In genomic region chr18:64167408-64167807, GRCh38 we compare ENCODE assay signal across 37 cellular contexts. TPM values are rescaled to one million over a fixed set of nuclear protein-coding genes. Genes with fewer than 3 reads are reported as not detected.
"Had no signal": no experiment of that assay in that cellular context is flagged by ENCODE, and none has a peak within 500 bp of the region (broad histone marks: within the 10 kb centered on the region; RNA-seq: fewer than 3 reads in every experiment).

No MANE protein-coding gene starts in this region.

- ATAC-seq: activated CD4-positive, alpha-beta T cell treated with anti-CD3 and anti-CD28 coated beads for 36 hours; activated CD4-positive, CD25-positive, alpha-beta regulatory T cell treated with anti-CD3 and anti-CD28 coated beads, Interleukin-2, amount 50 U/mL, for 24 hours; activated CD8-positive, alpha-beta memory T cell treated with anti-CD3 and anti-CD28 coated beads, Interleukin-2, amount 10 ng/mL, durations not matched to agents 7 days and 5 days; activated naive CD8-positive, alpha-beta T cell treated with anti-CD3 and anti-CD28 coated beads, Interleukin-2, amount 50 U/mL, for 24 hours; PC-3 had no signal

- H3K4me1 ChIP-seq: Peyer's patch, SJSA1 had no signal

- H3K4me1 Mint-ChIP-seq: activated CD4-positive, alpha-beta T cell treated with anti-CD3 and anti-CD28 coated beads for 36 hours; activated CD4-positive, alpha-beta T cell treated with anti-CD3 and anti-CD28 coated beads, Interleukin-2, amount 10 ng/mL, durations not matched to agents 7 days and 5 days; activated CD8-positive, alpha-beta memory T cell treated with anti-CD3 and anti-CD28 coated beads, Interleukin-2, amount 10 ng/mL, durations not matched to agents 7 days and 5 days; activated naive CD4-positive, alpha-beta T cell treated with anti-CD3 and anti-CD28 coated beads, Interleukin-2, amount 10 ng/mL, durations not matched to agents 7 days and 5 days; activated naive CD8-positive, alpha-beta T cell treated with anti-CD3 and anti-CD28 coated beads, Interleukin-2, amount 50 U/mL, for 24 hours had no signal

- DNase-seq: activated CD4-positive, alpha-beta memory T cell treated with anti-CD3 and anti-CD28 coated beads for 36 hours; activated CD4-positive, alpha-beta T cell treated with anti-CD3 and anti-CD28 coated beads for 36 hours; activated CD4-positive, alpha-beta T cell treated with anti-CD3 and anti-CD28 coated beads, Interleukin-2, amount 10 ng/mL, durations not matched to agents 7 days and 5 days; activated CD8-positive, alpha-beta memory T cell treated with anti-CD3 and anti-CD28 coated beads for 24 hours; activated CD8-positive, alpha-beta memory T cell treated with anti-CD3 and anti-CD28 coated beads, Interleukin-2, amount 10 ng/mL, durations not matched to agents 7 days and 5 days; activated CD8-positive, alpha-beta memory T cell treated with anti-CD3 and anti-CD28 coated beads, Interleukin-2, amount 50 U/mL, for 48 hours; activated effector memory CD4-positive, alpha-beta T cell treated with Interleukin-2 at 50 U/mL for 16 hours; activated naive CD4-positive, alpha-beta T cell treated with anti-CD3 and anti-CD28 coated beads, Interleukin-2, amount 10 ng/mL, durations not matched to agents 7 days and 5 days; activated naive CD8-positive, alpha-beta T cell treated with anti-CD3 and anti-CD28 coated beads, Interleukin-2, amount 50 U/mL, for 24 hours; activated T-cell treated with anti-CD3 and anti-CD28 coated beads, Interleukin-2, amount 50 U/mL, for 48 hours; anterior cingulate cortex; caudate nucleus; cerebellar nuclear complex; MM.1S; MV-4-11; NCI-H1092; NCI-H1417; NCI-H187 treated with DMSO at 0.1 percent for 48 hours; NCI-H2081; NCI-H510A; NCI-H526; NCI-H748 treated with DMSO at 0.1 percent for 48 hours; NK-92 treated with Interleukin-12 subunit alpha and Interleukin-12 subunit beta, amount 100 ng/mL, for 24 hours; PC-3; Peyer's patch; RPMI8226; SHP77 treated with DMSO at 0.1 percent for 48 hours; SK-N-SH had no signal

- H3K27ac Mint-ChIP-seq: activated CD4-positive, alpha-beta memory T cell treated with anti-CD3 and anti-CD28 coated beads for 36 hours; activated CD4-positive, alpha-beta T cell treated with anti-CD3 and anti-CD28 coated beads for 36 hours; activated CD4-positive, alpha-beta T cell treated with anti-CD3 and anti-CD28 coated beads, Interleukin-2, amount 10 ng/mL, durations not matched to agents 7 days and 5 days; activated CD8-positive, alpha-beta memory T cell treated with anti-CD3 and anti-CD28 coated beads, Interleukin-2, amount 10 ng/mL, durations not matched to agents 7 days and 5 days; activated naive CD4-positive, alpha-beta T cell treated with anti-CD3 and anti-CD28 coated beads, Interleukin-2, amount 10 ng/mL, durations not matched to agents 7 days and 5 days; activated naive CD8-positive, alpha-beta T cell; activated naive CD8-positive, alpha-beta T cell treated with anti-CD3 and anti-CD28 coated beads, Interleukin-2, amount 50 U/mL, for 24 hours; T-helper 1 cell treated with Interleukin-12 subunit alpha and Interleukin-12 subunit beta and Interleukin-4 antibody, amounts not matched to agents 30 μg/mL and 1 μg/mL, for 36 hours; T-helper 2 cell treated with Interferon-gamma antibody and Interleukin-4, amounts not matched to agents 5 μg/mL and 100 μg/mL, for 36 hours had no signal

- H3K9me3 ChIP-seq: Peyer's patch, SJSA1 had no signal

- H3K27me3 Mint-ChIP-seq: activated CD4-positive, alpha-beta memory T cell treated with anti-CD3 and anti-CD28 coated beads for 36 hours; activated CD4-positive, alpha-beta T cell treated with anti-CD3 and anti-CD28 coated beads for 36 hours; activated CD4-positive, alpha-beta T cell treated with anti-CD3 and anti-CD28 coated beads, Interleukin-2, amount 10 ng/mL, durations not matched to agents 7 days and 5 days; activated CD8-positive, alpha-beta memory T cell treated with anti-CD3 and anti-CD28 coated beads, Interleukin-2, amount 10 ng/mL, durations not matched to agents 7 days and 5 days; activated naive CD4-positive, alpha-beta T cell treated with anti-CD3 and anti-CD28 coated beads, Interleukin-2, amount 10 ng/mL, durations not matched to agents 7 days and 5 days; activated naive CD8-positive, alpha-beta T cell treated with anti-CD3 and anti-CD28 coated beads, Interleukin-2, amount 50 U/mL, for 24 hours; brain had no signal

- H3K9me3 Mint-ChIP-seq: activated CD4-positive, alpha-beta T cell treated with anti-CD3 and anti-CD28 coated beads, Interleukin-2, amount 10 ng/mL, durations not matched to agents 7 days and 5 days; activated naive CD4-positive, alpha-beta T cell treated with anti-CD3 and anti-CD28 coated beads, Interleukin-2, amount 10 ng/mL, durations not matched to agents 7 days and 5 days; T-helper 1 cell treated with Interleukin-12 subunit alpha and Interleukin-12 subunit beta and Interleukin-4 antibody, amounts not matched to agents 30 μg/mL and 1 μg/mL, for 36 hours; T-helper 2 cell treated with Interferon-gamma antibody and Interleukin-4, amounts not matched to agents 5 μg/mL and 100 μg/mL, for 36 hours had no signal

- H3K4me3 ChIP-seq: Peyer's patch, SJSA1 had no signal

- H3K36me3 ChIP-seq: Peyer's patch, SJSA1 had no signal

- H3K27ac ChIP-seq: KMS-11, Peyer's patch, SJSA1 had no signal

- H3K9me2 ChIP-seq: SK-N-SH had no signal

- H3K27me3 ChIP-seq: Peyer's patch, SJSA1 had no signal

- H3K9ac ChIP-seq: KMS-11, SK-N-SH had no signal

- H3K4me3 Mint-ChIP-seq: activated CD4-positive, alpha-beta memory T cell treated with anti-CD3 and anti-CD28 coated beads for 36 hours; activated CD4-positive, alpha-beta T cell treated with anti-CD3 and anti-CD28 coated beads for 36 hours; activated CD4-positive, alpha-beta T cell treated with anti-CD3 and anti-CD28 coated beads, Interleukin-2, amount 10 ng/mL, durations not matched to agents 7 days and 5 days; activated CD8-positive, alpha-beta memory T cell treated with anti-CD3 and anti-CD28 coated beads, Interleukin-2, amount 10 ng/mL, durations not matched to agents 7 days and 5 days; activated naive CD4-positive, alpha-beta T cell treated with anti-CD3 and anti-CD28 coated beads, Interleukin-2, amount 10 ng/mL, durations not matched to agents 7 days and 5 days; activated naive CD8-positive, alpha-beta T cell; activated naive CD8-positive, alpha-beta T cell treated with anti-CD3 and anti-CD28 coated beads, Interleukin-2, amount 50 U/mL, for 24 hours; brain; T-helper 1 cell treated with Interleukin-12 subunit alpha and Interleukin-12 subunit beta and Interleukin-4 antibody, amounts not matched to agents 30 μg/mL and 1 μg/mL, for 36 hours; T-helper 2 cell treated with Interferon-gamma antibody and Interleukin-4, amounts not matched to agents 5 μg/mL and 100 μg/mL, for 36 hours had no signal

- H3K36me3 Mint-ChIP-seq: activated CD4-positive, alpha-beta memory T cell treated with anti-CD3 and anti-CD28 coated beads for 36 hours; activated CD8-positive, alpha-beta memory T cell treated with anti-CD3 and anti-CD28 coated beads, Interleukin-2, amount 10 ng/mL, durations not matched to agents 7 days and 5 days; activated naive CD4-positive, alpha-beta T cell treated with anti-CD3 and anti-CD28 coated beads, Interleukin-2, amount 10 ng/mL, durations not matched to agents 7 days and 5 days; activated naive CD8-positive, alpha-beta T cell; brain had no signal

- H3K4me2 ChIP-seq: KMS-11, SK-N-SH had no signal

RNA-seq across cellular contexts. Expression of gene LINC00305, which starts 18.5 kb away (rescaled TPM):
- total RNA-seq: activated CD4-positive, alpha-beta memory T cell treated with anti-CD3 and anti-CD28 coated beads for 36 hours; activated CD4-positive, alpha-beta T cell treated with anti-CD3 and anti-CD28 coated beads for 36 hours; activated CD4-positive, alpha-beta T cell treated with anti-CD3 and anti-CD28 coated beads, Interleukin-2, amount 10 ng/mL, durations not matched to agents 7 days and 5 days; activated CD8-positive, alpha-beta memory T cell treated with anti-CD3 and anti-CD28 coated beads, Interleukin-2, amount 10 ng/mL, durations not matched to agents 7 days and 5 days; bronchial epithelial cell; LHCN-M2; PC-3; Peyer's patch; SJSA1 had no signal
- polyA plus RNA-seq: SK-N-SH had no signal
